Comparison of ENCODE assay signal across 8 cellular contexts in genomic region chr11:2933376-2934056, GRCh38. TPM values are rescaled to one million over a fixed set of nuclear protein-coding genes. Genes with fewer than 3 reads are reported as not detected.
DNase-seq lines count a peak whose midpoint lies in the region; TF ChIP-seq lines count a peak whose summit lies in the region.

No MANE protein-coding gene starts in this region.

- H3K9me3 Mint-ChIP-seq in endothelial cell (ENCODE audit: unreplicated experiment), result peaks cover 8% of the 10 kb centered on the region

- no peak overlapping the region for H3K4me3 Mint-ChIP-seq in endothelial cell (ENCODE audit: unreplicated experiment)

- H3K36me3 ChIP-seq in GM06990 (ENCODE audit: control insufficient read depth, insufficient read depth, low read length), result no peaks in the 10 kb centered on the region

- no peak overlapping the region for H3K27ac Mint-ChIP-seq in endothelial cell (ENCODE audit: unreplicated experiment)

- H3K36me3 Mint-ChIP-seq in endothelial cell (ENCODE audit: low read depth, unreplicated experiment), result peaks cover 10% of the 10 kb centered on the region

- H3K4me3 ChIP-seq in GM06990 (replicated peaks; ENCODE audit: low read depth, low read length), result no peak overlapping the region

- peaks cover 7% of the 10 kb centered on the region for H3K27me3 Mint-ChIP-seq in endothelial cell (ENCODE audit: unreplicated experiment)

- H3K4me1 Mint-ChIP-seq in endothelial cell (ENCODE audit: unreplicated experiment), result no peaks in the 10 kb centered on the region

- intact Hi-C loops in cardiac septum (cut with DNase I), result no loop called here

- H3K27me3 ChIP-seq in GM06990 (replicated peaks; ENCODE audit: control insufficient read depth, insufficient read depth, low read length), result no peaks in the 10 kb centered on the region; the same call in 1 of the 2 replicates

- TF ChIP-seq CTCF in GM06990 (IDR thresholded peaks at IDR 0.05; ENCODE audit: insufficient read depth, low read length, poor library complexity, severe bottlenecking) (no peak), endothelial cell (IDR thresholded peaks at IDR 0.05; ENCODE audit: unreplicated experiment) (no peak)

- DNase-seq in GM06990 (ENCODE audit: extremely low read depth, insufficient read length), result peak; percentile 49
- DNase-seq in NAMALWA (ENCODE audit: low spot score), result peak; percentile 46
- peak; percentile 82 for DNase-seq in activated effector memory CD4-positive, alpha-beta T cell treated with anti-CD3 and anti-CD28 coated beads, Interleukin-2, amount 50 U/mL, for 16 hours
- peak; percentile 90 for DNase-seq in cardiac septum (ENCODE audit: low spot score)
- peak; percentile 38 for DNase-seq in stimulated activated CD4-positive, alpha-beta T cell treated with anti-CD3 and anti-CD28 coated beads, Interleukin-4, amount 100 ng/mL, for 24 hours
- DNase-seq in endothelial cell (ENCODE audit: low spot score), result no peak
- DNase-seq in NCI-H128 (lab: John Stamatoyannopoulos, UW; ENCODE audit: unreplicated experiment), result no peak
- no peak for DNase-seq in putamen (ENCODE audit: low spot score)

RNA-seq across cellular contexts. Expression of gene PHLDA2, which starts 4.3 kb away (rescaled TPM):
- 2.1 TPM for total RNA-seq in cardiac septum
- total RNA-seq in endothelial cell (ENCODE audit: unreplicated experiment), result 8.1 TPM

RNA-seq across cellular contexts. Expression of gene CDKN1C, which starts 47.9 kb away (rescaled TPM):
- total RNA-seq in cardiac septum (11.5 TPM), endothelial cell (ENCODE audit: unreplicated experiment) (25.3 TPM)

RNA-seq across cellular contexts. Expression of gene NAP1L4, which starts 58.6 kb away (rescaled TPM):
- total RNA-seq in cardiac septum (189 TPM), endothelial cell (ENCODE audit: unreplicated experiment) (148 TPM)

Comparison
In these comparisons a context has a peak if more than half of its experiments do, and no peak if none do; other contexts are left out.
1. DNase-seq: peak in GM06990 (single experiment), NAMALWA (single experiment), activated effector memory CD4-positive, alpha-beta T cell treated with anti-CD3 and anti-CD28 coated beads, Interleukin-2, amount 50 U/mL, for 16 hours (single experiment), cardiac septum (single experiment) and stimulated activated CD4-positive, alpha-beta T cell treated with anti-CD3 and anti-CD28 coated beads, Interleukin-4, amount 100 ng/mL, for 24 hours (single experiment); none in endothelial cell (single experiment), NCI-H128 (single experiment) and putamen (single experiment).